1 cellular context compared by ENCODE assay signal in the genomic region with DNA sequence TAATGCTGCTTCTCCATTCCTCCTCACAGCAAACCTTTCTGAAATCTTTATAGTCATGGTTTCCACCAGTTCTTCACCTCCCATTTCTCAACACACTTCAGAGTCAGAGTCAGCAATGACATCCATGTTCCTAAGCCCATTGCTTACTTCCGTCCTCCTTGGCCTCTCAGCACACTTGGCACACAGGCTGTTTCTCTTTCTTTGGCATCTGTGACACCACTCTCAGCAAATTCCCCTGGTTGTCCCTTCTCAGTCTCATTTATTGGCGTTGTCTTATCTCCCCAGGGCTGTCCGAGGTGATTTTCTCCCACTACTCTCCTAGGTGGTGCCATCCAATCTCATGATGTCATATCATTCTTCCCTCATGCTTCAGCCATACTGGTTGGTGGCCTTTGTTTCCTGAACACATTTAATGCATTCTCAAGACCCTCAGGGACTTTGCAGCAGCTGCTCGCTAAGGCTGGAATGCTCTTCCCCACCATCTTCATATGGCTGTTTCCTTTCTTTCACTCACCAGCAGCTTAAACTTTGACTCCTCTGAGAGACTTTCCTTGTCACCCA.
TF ChIP-seq lines count a peak whose summit lies in the region.

No MANE protein-coding gene starts in this region.

TF ChIP-seq in IMR-90, 13 proteins besides CTCF, POLR2A, EP300 and RAD21:
- no peak for TF ChIP-seq USF2 (IDR thresholded peaks at IDR 0.05; ENCODE audit: low read depth, low read length)
- no peak for TF ChIP-seq CHD1 (IDR thresholded peaks at IDR 0.05; ENCODE audit: low read depth, low read length)
- TF ChIP-seq SMC3 (IDR thresholded peaks at IDR 0.05; ENCODE audit: low read depth, low read length), result no peak
TF ChIP-seq in IMR-90: peak in this region for 0.
